Comparison of ENCODE assay signal across 11 cellular contexts in genomic region chr11:14320020-14320419, GRCh38. TPM values are rescaled to one million over a fixed set of nuclear protein-coding genes. Genes with fewer than 3 reads are reported as not detected.
DNase-seq lines count a peak whose midpoint lies in the region; ATAC-seq, FAIRE-seq and TF ChIP-seq lines count a peak whose summit lies in the region.
"Had no signal": no experiment of that assay in that cellular context is flagged by ENCODE, and none has a peak within 500 bp of the region (broad histone marks: within the 10 kb centered on the region; RNA-seq: fewer than 3 reads in every experiment).

No MANE protein-coding gene starts in this region.

- no peaks in the 10 kb centered on the region for H3K9me3 ChIP-seq in tibial artery

- H3K4me1 Mint-ChIP-seq in T-helper 1 cell treated with Interleukin-12 subunit alpha and Interleukin-12 subunit beta and Interleukin-4 antibody, amounts not matched to agents 30 μg/mL and 1 μg/mL, for 36 hours (ENCODE audit: low read depth): peaks cover 57% of the 10 kb centered on the region
- H3K4me1 Mint-ChIP-seq in naive B cell: peaks cover 55 to 94% (median 87%) of the 10 kb centered on the region in 3 donors

- H3K4me3 Mint-ChIP-seq in T-helper 1 cell treated with Interleukin-12 subunit alpha and Interleukin-12 subunit beta and Interleukin-4 antibody, amounts not matched to agents 30 μg/mL and 1 μg/mL, for 36 hours: peak overlapping the region; percentile 36
- H3K4me3 Mint-ChIP-seq in naive B cell: peak overlapping the region; percentile 61 to 87 (median 70)

- H3K27me3 Mint-ChIP-seq in T-helper 1 cell treated with Interleukin-12 subunit alpha and Interleukin-12 subunit beta and Interleukin-4 antibody, amounts not matched to agents 30 μg/mL and 1 μg/mL, for 36 hours (ENCODE audit: low read depth): no peaks in the 10 kb centered on the region
- H3K27me3 Mint-ChIP-seq in naive B cell: no peaks in the 10 kb centered on the region

- no peak for TF ChIP-seq CTCF in tibial artery (IDR thresholded peaks at IDR 0.05)

- peak; percentile 36 for FAIRE-seq in H54 (lab: Jason Lieb, UNC)
- FAIRE-seq: endometrium had no signal

- H3K4me3 ChIP-seq in tibial artery: no peak overlapping the region
- H3K4me3 ChIP-seq: SK-N-MC had no signal

- no peak overlapping the region for H3K27ac ChIP-seq in tibial artery
- H3K27ac ChIP-seq: SK-N-MC had no signal

- H3K9me3 Mint-ChIP-seq in T-helper 1 cell treated with Interleukin-12 subunit alpha and Interleukin-12 subunit beta and Interleukin-4 antibody, amounts not matched to agents 30 μg/mL and 1 μg/mL, for 36 hours: no peaks in the 10 kb centered on the region
- no peaks in the 10 kb centered on the region for H3K9me3 Mint-ChIP-seq in naive B cell

- peaks cover 0 to 34% (median 3%) of the 10 kb centered on the region in 4 donors for H3K4me1 ChIP-seq in tibial artery

- H3K36me3 Mint-ChIP-seq in T-helper 1 cell treated with Interleukin-12 subunit alpha and Interleukin-12 subunit beta and Interleukin-4 antibody, amounts not matched to agents 30 μg/mL and 1 μg/mL, for 36 hours (ENCODE audit: low read depth): peaks cover 13% of the 10 kb centered on the region
- H3K36me3 Mint-ChIP-seq in naive B cell: peaks cover 0 to 4% of the 10 kb centered on the region in 2 donors

- TF ChIP-seq POLR2A in H54 (IDR thresholded peaks at IDR 0.05; ENCODE audit: low read depth, low read length): no peak

- no peaks in the 10 kb centered on the region for H3K36me3 ChIP-seq in tibial artery

- intact Hi-C loops in tibial artery (cut with DNase I; ENCODE audit: low total_unique reads): no loop called here

- DNase-seq in H54 (ENCODE audit: insufficient read length, low spot score): no peak
- no peak for DNase-seq in naive B cell
- DNase-seq in anterior cingulate cortex (lab: John Stamatoyannopoulos, UW): no peak
- DNase-seq in GF-D8 (lab: John Stamatoyannopoulos, UW): no peak
- DNase-seq in NCI-H446 (lab: John Stamatoyannopoulos, UW): no peak
- DNase-seq in tibial artery: no peak
- DNase-seq: posterior cingulate gyrus had no signal

- ATAC-seq in GM18519 (IDR thresholded peaks at IDR 0.05; ENCODE audit: low FRiP score, unreplicated experiment) (peak; percentile 49), naive B cell (ENCODE audit: low read depth in 2 of 2) (peak; percentile 32 to 40)

- peak overlapping the region; percentile 73 for H3K27ac Mint-ChIP-seq in T-helper 1 cell treated with Interleukin-12 subunit alpha and Interleukin-12 subunit beta and Interleukin-4 antibody, amounts not matched to agents 30 μg/mL and 1 μg/mL, for 36 hours
- H3K27ac Mint-ChIP-seq in naive B cell: peak overlapping the region; percentile 11 to 96 (median 76)

- no peaks in the 10 kb centered on the region for H3K27me3 ChIP-seq in tibial artery

RNA-seq across cellular contexts. Expression of gene RRAS2, which starts 39.0 kb away (rescaled TPM):
- 100 to 1,000 TPM in 4 of 6 donors, 10 to 100 TPM in 2; 95.9 to 155 (median 118) TPM for polyA plus RNA-seq in naive B cell (ENCODE audit: low read depth in 6 of 6)
